9 cellular contexts compared by ENCODE assay signal in the genomic region with DNA sequence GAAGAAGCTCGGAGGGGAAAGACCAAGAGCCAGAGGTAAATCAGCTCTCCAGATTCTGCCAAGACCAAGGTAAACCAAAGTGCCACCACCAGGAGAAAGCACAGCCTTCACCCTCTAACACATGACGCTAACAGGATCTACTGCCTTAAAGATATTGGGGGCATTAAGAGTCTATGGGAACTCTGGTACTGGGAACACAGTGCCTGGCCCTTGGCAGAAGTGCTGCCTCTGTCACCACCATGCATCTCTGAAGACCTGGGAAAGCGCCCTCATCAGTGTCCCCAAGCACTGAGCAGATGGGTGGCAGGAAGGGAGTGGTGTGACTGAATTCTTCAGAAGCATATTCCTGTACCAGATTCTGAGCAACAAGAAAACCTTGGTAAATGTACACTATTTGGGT. TPM values are rescaled to one million over a fixed set of nuclear protein-coding genes. Genes with fewer than 3 reads are reported as not detected.
DNase-seq lines count a peak whose midpoint lies in the region; ATAC-seq and TF ChIP-seq lines count a peak whose summit lies in the region.
"Had no signal": no experiment of that assay in that cellular context is flagged by ENCODE, and none has a peak within 500 bp of the region (broad histone marks: within the 10 kb centered on the region; RNA-seq: fewer than 3 reads in every experiment).

No MANE protein-coding gene starts in this region.

- peaks cover 28% of the 10 kb centered on the region for H3K4me1 ChIP-seq in CD4-positive, alpha-beta memory T cell (ENCODE audit: insufficient read depth, low read length)
- H3K4me1 ChIP-seq in OCI-LY1 (ENCODE audit: insufficient read depth, low read length, severe bottlenecking) = peaks cover 18% of the 10 kb centered on the region
- H3K4me1 ChIP-seq in endocrine pancreas (ENCODE audit: control insufficient read depth, insufficient read depth, low read length) = peaks cover 14% of the 10 kb centered on the region
- H3K4me1 ChIP-seq in neuron (ENCODE audit: insufficient read depth, low read length) = peaks cover 17% of the 10 kb centered on the region
- peaks cover 12 to 23% of the 10 kb centered on the region in 2 donors for H3K4me1 ChIP-seq in thyroid gland

- intact Hi-C loops in CD4-positive, alpha-beta memory T cell (cut with micrococcal nuclease) = loop anchor here (5.0 kb wide), 2 partner anchors 102 to 1283 kb away; partner anchors contain the start of genes MED28 and TAPT1
- intact Hi-C loops in thyroid gland (cut with DNase I) = no loop called here

- H2AFZ ChIP-seq in OCI-LY1 (ENCODE audit: low read length) (no peak overlapping the region), neuron (ENCODE audit: low read depth, low read length) (no peak overlapping the region)

- TF ChIP-seq CTCF in OCI-LY1 (IDR thresholded peaks at IDR 0.05; ENCODE audit: low read length) = no peak
- no peak for TF ChIP-seq CTCF in thyroid gland (IDR thresholded peaks at IDR 0.05)
- TF ChIP-seq CTCF in GM20000 (IDR thresholded peaks at IDR 0.05; ENCODE audit: extremely low read depth, missing control alignments) = no peak

- no peak for ATAC-seq in GM21390 (IDR thresholded peaks at IDR 0.05; ENCODE audit: unreplicated experiment)

- no peaks in the 10 kb centered on the region for H3K79me2 ChIP-seq in OCI-LY1 (ENCODE audit: insufficient read depth, low read length)

- DNase-seq in CD4-positive, alpha-beta memory T cell = no peak
- DNase-seq in MG63 = no peak
- no peak for DNase-seq in thyroid gland
- no peak for DNase-seq in GM20000 (ENCODE audit: low spot score)
- DNase-seq: spleen had no signal

- H3F3A ChIP-seq in OCI-LY1 (ENCODE audit: insufficient read depth, low read length) = no peaks in the 10 kb centered on the region

- no peaks in the 10 kb centered on the region for H4K20me1 ChIP-seq in OCI-LY1 (ENCODE audit: insufficient read depth, low read length)

- H3K9ac ChIP-seq in OCI-LY1 (ENCODE audit: low read length) = peak overlapping the region; percentile 70; the same call in 1 of the 2 replicates
- H3K9ac ChIP-seq in endocrine pancreas (ENCODE audit: control insufficient read depth, insufficient read depth, low read length) = no peak overlapping the region

- POLR2A ChIA-PET in CD4-positive, alpha-beta memory T cell (lab: Charles Lee; ENCODE audit: partially characterized antibody) = interaction anchor here (1.0 kb wide), 1 partner anchor 68 kb away, joined by 3 read pairs; no protein-coding TSS in a partner anchor

- H3K4me3 ChIP-seq in CD4-positive, alpha-beta memory T cell (ENCODE audit: low read length in 2 of 2) = no peak overlapping the region
- H3K4me3 ChIP-seq in OCI-LY1 (ENCODE audit: low read depth, low read length, poor library complexity, severe bottlenecking) (peak overlapping the region; percentile 69), endocrine pancreas (ENCODE audit: control insufficient read depth, insufficient read depth, low read length) (peak overlapping the region; percentile 92), neuron (ENCODE audit: low read length) (peak overlapping the region; percentile 93), MG63 (no peak overlapping the region), thyroid gland (replicated peaks in 1 of 3) (no peak overlapping the region)

- 92 to 100% methylated on average over 3 of the region's 3 CpGs for WGBS in thyroid gland, 2 donors

- no peaks in the 10 kb centered on the region for H3K27me3 ChIP-seq in CD4-positive, alpha-beta memory T cell (ENCODE audit: insufficient read depth, low read length)
- H3K27me3 ChIP-seq in OCI-LY1 (ENCODE audit: insufficient read depth, low read length) (no peaks in the 10 kb centered on the region), endocrine pancreas (ENCODE audit: control insufficient read depth, insufficient read depth, low read length) (no peaks in the 10 kb centered on the region), neuron (ENCODE audit: insufficient read depth, low read length) (no peaks in the 10 kb centered on the region), MG63 (no peaks in the 10 kb centered on the region), thyroid gland (no peaks in the 10 kb centered on the region)
- H3K27me3 ChIP-seq: spleen had no signal

- H3K4me1 Mint-ChIP-seq in CD4-positive, alpha-beta memory T cell = peaks cover 25 to 33% (median 31%) of the 10 kb centered on the region in 4 donors

- H3K4me3 Mint-ChIP-seq in CD4-positive, alpha-beta memory T cell = peak overlapping the region; percentile 48 to 100 (median 98)

- H3K27me3 Mint-ChIP-seq in CD4-positive, alpha-beta memory T cell = peaks cover 1 to 2% of the 10 kb centered on the region in 2 donors

- no peaks in the 10 kb centered on the region for H3K9me2 ChIP-seq in OCI-LY1 (ENCODE audit: low read depth, low read length)

- no peak for TF ChIP-seq POLR2A in thyroid gland (IDR thresholded peaks at IDR 0.05)

- peak overlapping the region in 5 of 7 donors; percentile 7 to 65 (median 29) for H3K27ac Mint-ChIP-seq in CD4-positive, alpha-beta memory T cell

- peak overlapping the region; percentile 74 for H3K4me2 ChIP-seq in OCI-LY1 (ENCODE audit: low read length)

- peaks cover 10 to 29% of the 10 kb centered on the region in 2 donors for H3K36me3 Mint-ChIP-seq in CD4-positive, alpha-beta memory T cell

- CTCF ChIA-PET in CD4-positive, alpha-beta memory T cell (lab: Charles Lee; ENCODE audit: partially characterized antibody) = no interaction called here

- no peak overlapping the region for H3K27ac ChIP-seq in CD4-positive, alpha-beta memory T cell (ENCODE audit: low read depth, low read length)
- H3K27ac ChIP-seq in OCI-LY1 (ENCODE audit: low read depth, low read length, poor library complexity, severe bottlenecking) = peak overlapping the region; percentile 29
- H3K27ac ChIP-seq in thyroid gland = no peak overlapping the region

- no peaks in the 10 kb centered on the region for H3K9me3 ChIP-seq in CD4-positive, alpha-beta memory T cell (ENCODE audit: control insufficient read depth in 1 of 2, low read length in 2 of 2)
- H3K9me3 ChIP-seq in OCI-LY1 (ENCODE audit: low read length) (no peaks in the 10 kb centered on the region), endocrine pancreas (ENCODE audit: control insufficient read depth, low read length) (no peaks in the 10 kb centered on the region), neuron (ENCODE audit: low read length) (no peaks in the 10 kb centered on the region), MG63 (no peaks in the 10 kb centered on the region), thyroid gland (no peaks in the 10 kb centered on the region)
- H3K9me3 ChIP-seq: spleen had no signal

- no peaks in the 10 kb centered on the region for H3K36me3 ChIP-seq in CD4-positive, alpha-beta memory T cell (ENCODE audit: insufficient read depth, low read length)
- H3K36me3 ChIP-seq in OCI-LY1 (ENCODE audit: insufficient read depth, low read length) (no peaks in the 10 kb centered on the region; the same call in 1 of the 2 replicates), endocrine pancreas (ENCODE audit: control insufficient read depth, insufficient read depth, low read length) (peaks cover 2% of the 10 kb centered on the region), neuron (ENCODE audit: insufficient read depth, low read length) (peaks cover 6% of the 10 kb centered on the region), MG63 (0 out of 2 replicates have a peak, but pooled peaks cover 3% of the 10 kb centered on the region), thyroid gland (peaks cover 0 to 2% of the 10 kb centered on the region in 2 donors)

- no peaks in the 10 kb centered on the region for H3K9me3 Mint-ChIP-seq in CD4-positive, alpha-beta memory T cell

RNA-seq across cellular contexts. Expression of gene QDPR, which starts 1.3 kb away (rescaled TPM):
- total RNA-seq in CD4-positive, alpha-beta memory T cell = 10 to 100 TPM; 21.8 to 24.4 TPM
- polyA plus RNA-seq in CD4-positive, alpha-beta memory T cell = 10 to 100 TPM; 35.5 to 46.0 TPM
- total RNA-seq in MG63 (2014; rRNA removed; shearing (Covaris generic); ENCODE audit: low replicate concordance) = 14.9 and 23.1 TPM in 2 replicates
- 10 to 100 TPM in 2 of 4 donors, 1 to 10 TPM in 2; 4.0 to 14.7 (median 9.6) TPM for total RNA-seq in thyroid gland

RNA-seq across cellular contexts. Expression of gene CLRN2, which starts 4.4 kb away (rescaled TPM):
- total RNA-seq in CD4-positive, alpha-beta memory T cell = not detected
- polyA plus RNA-seq in CD4-positive, alpha-beta memory T cell = not detected
- not detected in 2 replicates for total RNA-seq in MG63 (2014; rRNA removed; shearing (Covaris generic); ENCODE audit: low replicate concordance)
- total RNA-seq in thyroid gland = not detected
- total RNA-seq: spleen had no signal
- polyA plus RNA-seq: spleen had no signal

Comparison
In these comparisons a context has a peak if more than half of its experiments do, and no peak if none do; other contexts are left out.
1. H3K4me3 ChIP-seq: peak in OCI-LY1 (single experiment), endocrine pancreas (single experiment) and neuron (single experiment); none in CD4-positive, alpha-beta memory T cell (0 of 2), MG63 (single experiment) and thyroid gland (0 of 3).